In the genomic region with DNA sequence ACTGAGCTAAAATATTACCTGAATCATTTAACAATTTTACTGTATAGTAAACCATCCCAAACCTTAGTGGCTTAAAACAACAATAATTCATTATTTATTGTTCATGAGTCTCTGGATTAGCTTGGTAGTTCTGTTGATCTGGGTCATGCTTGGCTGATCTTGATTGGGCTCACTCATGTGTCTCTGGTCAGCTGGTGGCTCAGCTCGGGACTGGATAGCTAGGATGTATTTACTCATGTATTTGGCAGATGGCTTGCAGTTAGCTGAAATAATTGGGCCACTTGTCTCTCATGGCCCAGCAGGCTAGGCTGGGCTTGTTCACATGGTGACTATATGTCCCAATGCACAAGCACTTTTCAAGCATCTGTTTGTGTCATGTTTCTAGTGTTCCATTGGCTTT, we compare ENCODE assay signal across 17 cellular contexts.
DNase-seq lines count a peak whose midpoint lies in the region; TF ChIP-seq lines count a peak whose summit lies in the region.
"Had no signal": no experiment of that assay in that cellular context is flagged by ENCODE, and none has a peak within 500 bp of the region (broad histone marks: within the 10 kb centered on the region; RNA-seq: fewer than 3 reads in every experiment).

No MANE protein-coding gene starts in this region.

- H3K9me3 ChIP-seq in WERI-Rb-1 (ENCODE audit: severe bottlenecking) = no peaks in the 10 kb centered on the region
- H3K9me3 ChIP-seq in endodermal cell (ENCODE audit: control insufficient read depth, low read length) = no peaks in the 10 kb centered on the region
- H3K9me3 ChIP-seq: A549, neutrophil, upper lobe of left lung had no signal

- H3K9ac ChIP-seq in endodermal cell (ENCODE audit: extremely low read depth, low read length, poor library complexity, severe bottlenecking) = no peak overlapping the region

- WGBS in endodermal cell (ENCODE audit: insufficient coverage in 1 of 2, insufficient read length in 1 of 2), 2 experiments = 93 to 100% methylated on average over 1 of the region's 1 CpG

- no peak overlapping the region for H3K27ac Mint-ChIP-seq in activated CD4-positive, alpha-beta T cell treated with anti-CD3 and anti-CD28 coated beads, Interleukin-2, amount 10 ng/mL, durations not matched to agents 24 days and 14 days
- H3K27ac Mint-ChIP-seq in endodermal cell = no peak overlapping the region
- H3K27ac Mint-ChIP-seq: CD4-positive, alpha-beta T cell; H9; IgD-negative memory B cell; stimulated activated effector memory CD8-positive, alpha-beta T cell treated with anti-CD3 and anti-CD28 coated beads, Interleukin-12 subunit alpha, Interleukin-12 subunit beta, amount 100 ng/mL, for 72 hours; T-helper 1 cell treated with Interleukin-12 subunit alpha and Interleukin-12 subunit beta and Interleukin-4 antibody, amounts not matched to agents 30 μg/mL and 1 μg/mL, for 36 hours had no signal

- H3K27me3 ChIP-seq in WERI-Rb-1 (ENCODE audit: insufficient read depth, low read depth, severe bottlenecking) = no peaks in the 10 kb centered on the region
- H3K27me3 ChIP-seq in endodermal cell (ENCODE audit: control insufficient read depth, insufficient read depth, low read length, poor library complexity, severe bottlenecking) = no peaks in the 10 kb centered on the region
- H3K27me3 ChIP-seq: neutrophil, upper lobe of left lung had no signal

- no peak for TF ChIP-seq CTCF in WERI-Rb-1 (IDR thresholded peaks at IDR 0.05; ENCODE audit: low read depth, low read length)
- TF ChIP-seq CTCF in GM13977 (IDR thresholded peaks at IDR 0.05; ENCODE audit: extremely low read depth, insufficient read depth, missing control alignments) = no peak
- no peak for TF ChIP-seq CTCF in endodermal cell (conservative IDR thresholded peaks at IDR 0.05)

- H3K27ac ChIP-seq in WERI-Rb-1 = 0 out of 2 replicates have a peak overlapping the region, but pooled peaks have one; percentile 8
- no peak overlapping the region for H3K27ac ChIP-seq in endodermal cell (ENCODE audit: low read depth, low read length)
- H3K27ac ChIP-seq: A549, neutrophil, upper lobe of left lung had no signal

- H3K4me1 Mint-ChIP-seq in activated CD4-positive, alpha-beta T cell treated with anti-CD3 and anti-CD28 coated beads, Interleukin-2, amount 10 ng/mL, durations not matched to agents 24 days and 14 days = peaks cover 4% of the 10 kb centered on the region
- H3K4me1 Mint-ChIP-seq in endodermal cell = peaks cover 6% of the 10 kb centered on the region
- H3K4me1 Mint-ChIP-seq: IgD-negative memory B cell; stimulated activated effector memory CD8-positive, alpha-beta T cell treated with anti-CD3 and anti-CD28 coated beads, Interleukin-12 subunit alpha, Interleukin-12 subunit beta, amount 100 ng/mL, for 72 hours had no signal

- H3K9me3 Mint-ChIP-seq in activated CD4-positive, alpha-beta T cell treated with anti-CD3 and anti-CD28 coated beads, Interleukin-2, amount 10 ng/mL, durations not matched to agents 24 days and 14 days = peaks cover 5% of the 10 kb centered on the region
- H3K9me3 Mint-ChIP-seq in endodermal cell = peaks cover 7% of the 10 kb centered on the region
- H3K9me3 Mint-ChIP-seq: stimulated activated effector memory CD8-positive, alpha-beta T cell treated with anti-CD3 and anti-CD28 coated beads, Interleukin-12 subunit alpha, Interleukin-12 subunit beta, amount 100 ng/mL, for 72 hours; T-helper 1 cell treated with Interleukin-12 subunit alpha and Interleukin-12 subunit beta and Interleukin-4 antibody, amounts not matched to agents 30 μg/mL and 1 μg/mL, for 36 hours had no signal

- peak; percentile 59 for DNase-seq in Caki2 (ENCODE audit: low read depth)
- DNase-seq in NCI-H146 (lab: John Stamatoyannopoulos, UW) = peak; percentile 96
- DNase-seq in NCI-H446 (lab: John Stamatoyannopoulos, UW) = peak; percentile 75 to 88
- peak; percentile 56 for DNase-seq in WERI-Rb-1
- DNase-seq in activated CD4-positive, alpha-beta T cell treated with anti-CD3 and anti-CD28 coated beads, Interleukin-2, amount 10 ng/mL, durations not matched to agents 24 days and 14 days = no peak
- DNase-seq in GM13977 (ENCODE audit: low spot score) = no peak
- no peak for DNase-seq in endodermal cell
- DNase-seq in NK-92 (lab: John Stamatoyannopoulos, UW; ENCODE audit: unreplicated experiment) = no peak
- DNase-seq: activated T-cell treated with anti-CD3 and anti-CD28 coated beads, Interleukin-2, amount 50 U/mL, for 48 hours; CD4-positive, alpha-beta T cell; H9; upper lobe of left lung had no signal

- intact Hi-C loops in activated CD4-positive, alpha-beta T cell treated with anti-CD3 and anti-CD28 coated beads, Interleukin-2, amount 10 ng/mL, durations not matched to agents 24 days and 14 days (cut with micrococcal nuclease) = no loop called here

- no peaks in the 10 kb centered on the region for H3K36me3 Mint-ChIP-seq in activated CD4-positive, alpha-beta T cell treated with anti-CD3 and anti-CD28 coated beads, Interleukin-2, amount 10 ng/mL, durations not matched to agents 24 days and 14 days (ENCODE audit: low read depth)
- peaks cover 7% of the 10 kb centered on the region for H3K36me3 Mint-ChIP-seq in endodermal cell (ENCODE audit: low read depth)

- in situ Hi-C loops in Caki2 (cut with HindIII; ENCODE audit: low pct_unique_long_range_greater_than_20kb, low sequenced_read_pairs) (no loop called here), GM13977 (cut with MboI; ENCODE audit: low pct_unique_long_range_greater_than_20kb, low sequenced_read_pairs, unreplicated experiment) (no loop called here)

- H3K27me3 Mint-ChIP-seq in activated CD4-positive, alpha-beta T cell treated with anti-CD3 and anti-CD28 coated beads, Interleukin-2, amount 10 ng/mL, durations not matched to agents 24 days and 14 days = no peaks in the 10 kb centered on the region
- H3K27me3 Mint-ChIP-seq in endodermal cell (ENCODE audit: insufficient read depth) = no peaks in the 10 kb centered on the region
- H3K27me3 Mint-ChIP-seq: CD4-positive, alpha-beta T cell; IgD-negative memory B cell had no signal

- no peak overlapping the region for H3K4me3 Mint-ChIP-seq in activated CD4-positive, alpha-beta T cell treated with anti-CD3 and anti-CD28 coated beads, Interleukin-2, amount 10 ng/mL, durations not matched to agents 24 days and 14 days
- H3K4me3 Mint-ChIP-seq in endodermal cell = no peak overlapping the region
- H3K4me3 Mint-ChIP-seq: CD4-positive, alpha-beta T cell; H9; IgD-negative memory B cell; stimulated activated effector memory CD8-positive, alpha-beta T cell treated with anti-CD3 and anti-CD28 coated beads, Interleukin-12 subunit alpha, Interleukin-12 subunit beta, amount 100 ng/mL, for 72 hours; T-helper 1 cell treated with Interleukin-12 subunit alpha and Interleukin-12 subunit beta and Interleukin-4 antibody, amounts not matched to agents 30 μg/mL and 1 μg/mL, for 36 hours had no signal

- H3K36me3 ChIP-seq in WERI-Rb-1 (no peaks in the 10 kb centered on the region), endodermal cell (ENCODE audit: control insufficient read depth, insufficient read depth, low read length) (no peaks in the 10 kb centered on the region)
- H3K36me3 ChIP-seq: neutrophil had no signal

- H3K4me1 ChIP-seq in endodermal cell (ENCODE audit: control insufficient read depth, insufficient read depth, low read length) = no peaks in the 10 kb centered on the region
- H3K4me1 ChIP-seq: A549, upper lobe of left lung had no signal

- H3K4me3 ChIP-seq in WERI-Rb-1 (ENCODE audit: low read depth, low read length) (no peak overlapping the region), endodermal cell (ENCODE audit: low read length) (no peak overlapping the region)
- H3K4me3 ChIP-seq: A549, upper lobe of left lung had no signal

Comparison
In these comparisons a context has a peak if more than half of its experiments do, and no peak if none do; other contexts are left out.
1. DNase-seq: peak in Caki2 (single experiment), NCI-H146 (single experiment), NCI-H446 (2 of 2) and WERI-Rb-1 (single experiment); none in activated CD4-positive, alpha-beta T cell treated with anti-CD3 and anti-CD28 coated beads, Interleukin-2, amount 10 ng/mL, durations not matched to agents 24 days and 14 days (single experiment), GM13977 (single experiment), endodermal cell (single experiment) and NK-92 (single experiment).